ENCODE assay signal across 15 cellular contexts in genomic region chr2:9374071-9374730, GRCh38. TPM values are rescaled to one million over a fixed set of nuclear protein-coding genes. Genes with fewer than 3 reads are reported as not detected.
A peak's percentile ranks its signal among the peaks of the same experiment; 100 is the strongest.
DNase-seq lines count a peak whose midpoint lies in the region; ATAC-seq and TF ChIP-seq lines count a peak whose summit lies in the region.
"Had no signal": no experiment of that assay in that cellular context is flagged by ENCODE, and none has a peak within 500 bp of the region (broad histone marks: within the 10 kb centered on the region; RNA-seq: fewer than 3 reads in every experiment).

No MANE protein-coding gene starts in this region.

- H3K27ac Mint-ChIP-seq in H9 (peak overlapping the region in 2 of 3 experiments; percentile 58 to 81; a peak in 3 of 7 replicates), endodermal cell (peak overlapping the region; percentile 18), nephron (peak overlapping the region in 2 of 3 experiments; percentile 40 to 60)

- H3T11ph ChIP-seq in H9 (ENCODE audit: low read length): no peak overlapping the region

- H3K4me1 Mint-ChIP-seq in H9 (peaks cover 7 to 12% of the 10 kb centered on the region in 2 experiments; a peak in 2 of 4 replicates), endodermal cell (peaks cover 17% of the 10 kb centered on the region), nephron (peaks cover 17% of the 10 kb centered on the region)
- H3K4me1 Mint-ChIP-seq: CD14-positive monocyte had no signal

- H3K27me3 ChIP-seq in H9 (ENCODE audit: insufficient read depth, low read length): no peaks in the 10 kb centered on the region
- no peaks in the 10 kb centered on the region for H3K27me3 ChIP-seq in endodermal cell (ENCODE audit: control insufficient read depth, insufficient read depth, low read length, poor library complexity, severe bottlenecking)
- peaks cover 0 to 4% (median 0%) of the 10 kb centered on the region in 5 donors for H3K27me3 ChIP-seq in subcutaneous abdominal adipose tissue (ENCODE audit: control insufficient read depth in 5 of 5, insufficient read depth in 4 of 5, low read length in 5 of 5)

- no peak overlapping the region for H2BK12ac ChIP-seq in H9 (ENCODE audit: insufficient read length, low read depth, low read length)

- no peak overlapping the region for H2BK15ac ChIP-seq in H9 (ENCODE audit: low read depth, low read length)

- H3K79me2 ChIP-seq in H9 (ENCODE audit: insufficient read depth, low read length): no peaks in the 10 kb centered on the region

- H2AFZ ChIP-seq in H9 (ENCODE audit: low read length): no peak overlapping the region

- no peaks in the 10 kb centered on the region for H3K79me1 ChIP-seq in H9 (ENCODE audit: insufficient read depth, low read depth, low read length, poor library complexity, severe bottlenecking)

- no peak overlapping the region for H2BK120ac ChIP-seq in H9 (ENCODE audit: low read depth, low read length, poor library complexity, severe bottlenecking)

- H3K9ac ChIP-seq in H9 (ENCODE audit: extremely low read depth, insufficient read length, low read length) (no peak overlapping the region), endodermal cell (ENCODE audit: extremely low read depth, low read length, poor library complexity, severe bottlenecking) (no peak overlapping the region), subcutaneous abdominal adipose tissue (ENCODE audit: low read length in 5 of 5) (no peak overlapping the region)

- no peak overlapping the region for H4K91ac ChIP-seq in H9 (ENCODE audit: insufficient read length, low read depth, low read length)

- no peak for DNase-seq in H9
- DNase-seq in endodermal cell: no peak
- DNase-seq in NCI-H524 (lab: John Stamatoyannopoulos, UW): no peak
- DNase-seq: DMS153, NCI-H1105 treated with DMSO at 0.1 percent for 48 hours, NCI-H1694 treated with DMSO at 0.1 percent for 48 hours, NCI-H226, NCI-H526 treated with DMSO at 0.1 percent for 48 hours, SHP77 treated with DMSO at 0.1 percent for 48 hours had no signal

- H4K8ac ChIP-seq in H9 (replicated peaks; ENCODE audit: insufficient read length, low read depth, low read length): no peak overlapping the region

- H3K23ac ChIP-seq in H9 (ENCODE audit: insufficient read length, low read depth, low read length): no peak overlapping the region

- no peak overlapping the region for H2BK5ac ChIP-seq in H9 (ENCODE audit: insufficient read length, low read length)

- H3K36me3 Mint-ChIP-seq in H9 (ENCODE audit: insufficient read depth in 1 of 3, low read depth in 3 of 3): peaks cover 18 to 44% (median 28%) of the 10 kb centered on the region in 3 experiments; a peak in 6 of 7 replicates
- peaks cover 6% of the 10 kb centered on the region for H3K36me3 Mint-ChIP-seq in endodermal cell (ENCODE audit: low read depth)
- H3K36me3 Mint-ChIP-seq in nephron (ENCODE audit: low read depth): peaks cover 72% of the 10 kb centered on the region
- H3K36me3 Mint-ChIP-seq: CD14-positive monocyte had no signal

- no peaks in the 10 kb centered on the region; the same call in 1 of the 2 replicates for H3K27me3 Mint-ChIP-seq in H9 (ENCODE audit: low read depth)
- H3K27me3 Mint-ChIP-seq in endodermal cell (ENCODE audit: insufficient read depth): no peaks in the 10 kb centered on the region
- peaks cover 4% of the 10 kb centered on the region for H3K27me3 Mint-ChIP-seq in nephron (ENCODE audit: low read depth)

- no peaks in the 10 kb centered on the region for H3K9me3 ChIP-seq in H9 (ENCODE audit: control insufficient read depth, low read depth, low read length)
- H3K9me3 ChIP-seq in endodermal cell (ENCODE audit: control insufficient read depth, low read length): no peaks in the 10 kb centered on the region
- H3K9me3 ChIP-seq in subcutaneous abdominal adipose tissue (ENCODE audit: control insufficient read depth in 5 of 5, low read length in 5 of 5): no peaks in the 10 kb centered on the region

- no CpG with 5 or more reads among the region's 18 CpGs for WGBS in H9 (ENCODE audit: extremely low coverage, insufficient read length, low lambda C conversion rate)
- WGBS in endodermal cell (ENCODE audit: insufficient coverage in 1 of 2, insufficient read length in 1 of 2), 2 experiments: 94 to 98% methylated on average over 15 to 18 of the region's 18 CpGs

- no peaks in the 10 kb centered on the region for H3K9me3 Mint-ChIP-seq in H9
- H3K9me3 Mint-ChIP-seq in endodermal cell: no peaks in the 10 kb centered on the region
- no peaks in the 10 kb centered on the region for H3K9me3 Mint-ChIP-seq in nephron
- H3K9me3 Mint-ChIP-seq: CD14-positive monocyte, IgD-negative memory B cell had no signal

- no peak for ATAC-seq in SK-N-SH treated with all-trans-retinoic acid at 6 μM for 48 hours
- no peak for ATAC-seq in HG03432 (IDR thresholded peaks at IDR 0.05; ENCODE audit: unreplicated experiment)

- no peak overlapping the region for H3K56ac ChIP-seq in H9 (ENCODE audit: insufficient read length, low read depth, low read length)

- H3K27ac ChIP-seq in H9 (ENCODE audit: insufficient read length, low read depth, low read length) (no peak overlapping the region), endodermal cell (ENCODE audit: low read depth, low read length) (no peak overlapping the region), subcutaneous abdominal adipose tissue (ENCODE audit: low read depth, low read length) (peak overlapping the region; percentile 54)

- no peak overlapping the region for H3K4me2 ChIP-seq in H9 (ENCODE audit: insufficient read depth, insufficient read length, low read length)

- H3K36me3 ChIP-seq in endodermal cell (ENCODE audit: control insufficient read depth, insufficient read depth, low read length) (no peaks in the 10 kb centered on the region), subcutaneous abdominal adipose tissue (ENCODE audit: control insufficient read depth in 5 of 5, insufficient read depth in 5 of 5, low read length in 5 of 5) (peaks cover 3 to 74% (median 60%) of the 10 kb centered on the region in 5 donors)

- no peak overlapping the region for H3K4ac ChIP-seq in H9 (ENCODE audit: low read depth, low read length)

- TF ChIP-seq CTCF in H9 (conservative IDR thresholded peaks at IDR 0.05): no peak
- TF ChIP-seq CTCF in endodermal cell (conservative IDR thresholded peaks at IDR 0.05): no peak
- no peak for TF ChIP-seq CTCF in nephron (IDR thresholded peaks at IDR 0.05; ENCODE audit: unreplicated experiment in 3 of 3)

- no peak overlapping the region for H3K14ac ChIP-seq in H9 (ENCODE audit: insufficient read depth, low read length)

- no peak overlapping the region for H2AK5ac ChIP-seq in H9 (ENCODE audit: insufficient read length, low read length)

- H2BK20ac ChIP-seq in H9 (ENCODE audit: low read depth, low read length, poor library complexity, severe bottlenecking): no peak overlapping the region

- H3K4me3 ChIP-seq in endodermal cell (ENCODE audit: low read length): no peak overlapping the region
- no peak overlapping the region for H3K4me3 ChIP-seq in subcutaneous abdominal adipose tissue (ENCODE audit: low read depth in 1 of 5, low read length in 5 of 5)

- peaks cover 6% of the 10 kb centered on the region; the same call in 1 of the 2 replicates for H3K4me1 ChIP-seq in H9 (ENCODE audit: insufficient read depth, low read length)
- H3K4me1 ChIP-seq in endodermal cell (ENCODE audit: control insufficient read depth, insufficient read depth, low read length): no peaks in the 10 kb centered on the region
- peaks cover 17 to 40% (median 37%) of the 10 kb centered on the region in 5 donors for H3K4me1 ChIP-seq in subcutaneous abdominal adipose tissue (ENCODE audit: control insufficient read depth in 5 of 5, insufficient read depth in 5 of 5, low read length in 5 of 5)

- no peak overlapping the region for H4K5ac ChIP-seq in H9 (ENCODE audit: insufficient read length, low read depth, low read length)

- no peak overlapping the region for H3K18ac ChIP-seq in H9 (ENCODE audit: insufficient read length, low read depth, low read length)

- H4K20me1 ChIP-seq in H9 (ENCODE audit: control insufficient read depth, insufficient read depth, insufficient read length): peaks cover 3% of the 10 kb centered on the region

- H3K23me2 ChIP-seq in H9 (ENCODE audit: insufficient read length, low read depth, low read length, poor library complexity, severe bottlenecking): no peaks in the 10 kb centered on the region

- H3K4me3 Mint-ChIP-seq in H9 (no peak overlapping the region), endodermal cell (no peak overlapping the region), nephron (no peak overlapping the region)
- H3K4me3 Mint-ChIP-seq: CD14-positive monocyte had no signal

TF ChIP-seq in SK-N-SH treated with all-trans-retinoic acid at 6 μM for 48 hours, 23 proteins besides CTCF, POLR2A, EP300 and RAD21 (continues in another document):
- no peak for TF ChIP-seq POU6F1 (CRISPR knock-in tag; IDR thresholded peaks at IDR 0.05; ENCODE audit: borderline replicate concordance, low read depth)

RNA-seq across cellular contexts. Expression of gene ITGB1BP1, which starts 49.1 kb away (rescaled TPM):
- total RNA-seq in H9 (2021): 38.7 and 38.9 TPM in 2 replicates
- total RNA-seq in endodermal cell: 10 to 100 TPM; 34.9 to 58.9 TPM
- 42.8 TPM for polyA plus RNA-seq in endodermal cell (2013, experiment 1 of 2)
- 47.2 TPM for polyA plus RNA-seq in endodermal cell (2013, experiment 2 of 2)

RNA-seq across cellular contexts. Expression of gene CPSF3, which starts 49.3 kb away (rescaled TPM):
- total RNA-seq in H9 (2021): 89.5 and 95.5 TPM in 2 replicates
- total RNA-seq in endodermal cell: 10 to 100 TPM; 75.0 to 85.2 TPM
- 95.0 TPM for polyA plus RNA-seq in endodermal cell (2013, experiment 1 of 2)
- polyA plus RNA-seq in endodermal cell (2013, experiment 2 of 2): 83.4 TPM

Comparison
In these comparisons a context has a peak if more than half of its experiments do, and no peak if none do; other contexts are left out.
1. H3K27ac Mint-ChIP-seq: peak in every context shown above with its lines; median percentile 70 in H9; 50 in nephron; 18 in endodermal cell.